1 cellular context compared by ENCODE assay signal in the genomic region with DNA sequence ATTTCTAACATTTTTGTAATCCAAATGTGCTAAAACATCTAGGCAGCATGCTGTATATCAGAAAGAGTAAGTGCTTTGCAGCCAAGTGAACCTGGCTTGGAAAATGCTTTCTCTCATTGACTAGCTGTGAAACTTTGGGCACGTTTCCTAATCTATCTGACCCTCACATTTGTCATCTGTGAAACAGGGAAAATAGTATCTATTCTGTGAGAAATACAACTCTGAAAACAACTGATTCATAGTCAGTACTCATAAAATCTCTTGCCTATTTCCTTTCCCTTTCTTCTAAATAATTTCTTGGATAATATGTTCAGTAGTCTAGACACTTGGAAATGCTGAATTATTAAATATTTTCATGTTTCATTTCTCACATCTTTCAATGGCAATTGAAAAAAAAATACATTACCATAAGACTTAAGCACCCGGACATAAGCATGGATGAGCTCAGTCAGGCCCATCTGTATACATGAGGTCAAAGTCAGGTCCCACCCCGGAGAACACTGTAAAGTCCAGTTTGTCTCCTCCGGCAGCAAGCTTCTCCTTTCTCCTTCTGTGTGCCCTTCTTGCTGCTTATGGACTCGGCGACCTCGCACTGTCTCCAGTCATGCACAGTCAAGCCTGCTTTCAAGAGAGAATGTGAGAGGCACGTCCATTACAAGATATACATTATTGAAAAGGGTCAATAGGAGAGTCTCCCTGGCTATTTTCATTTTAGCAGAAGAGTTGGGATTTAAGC.
TF ChIP-seq lines count a peak whose summit lies in the region.

No MANE protein-coding gene starts in this region.

TF ChIP-seq in endothelial cell of umbilical vein, 7 proteins besides CTCF, POLR2A, EP300 and RAD21:
- TF ChIP-seq MYC (IDR thresholded peaks at IDR 0.05; ENCODE audit: low read depth, low read length) (no peak), FOS (IDR thresholded peaks at IDR 0.05; ENCODE audit: borderline replicate concordance, insufficient read depth, low read length) (no peak), MAX (IDR thresholded peaks at IDR 0.05; ENCODE audit: insufficient read depth, insufficient read length) (no peak), JUN (IDR thresholded peaks at IDR 0.05; ENCODE audit: borderline replicate concordance, insufficient read depth, insufficient read length, low read depth) (no peak), GATA2 (IDR thresholded peaks at IDR 0.05; ENCODE audit: insufficient read depth, insufficient read length, low read depth, low read length) (no peak), EZH2 (IDR thresholded peaks at IDR 0.05; ENCODE audit: borderline replicate concordance, low read depth, low read length, severe bottlenecking) (no peak), POLR2AphosphoS5 (IDR thresholded peaks at IDR 0.05; ENCODE audit: insufficient read depth, low read depth, low read length) (no peak)
